6 cellular contexts compared by ENCODE assay signal in genomic region chr19:38386968-38387549, GRCh38. TPM values are rescaled to one million over a fixed set of nuclear protein-coding genes. Genes with fewer than 3 reads are reported as not detected.
DNase-seq lines count a peak whose midpoint lies in the region; ATAC-seq, FAIRE-seq and TF ChIP-seq lines count a peak whose summit lies in the region.

No MANE protein-coding gene starts in this region.

- H3K9me3 ChIP-seq in OCI-LY3 (ENCODE audit: insufficient read depth, low read length) (no peaks in the 10 kb centered on the region), endothelial cell of umbilical vein (replicated peaks; ENCODE audit: control insufficient read depth, insufficient read depth, low read length) (no peaks in the 10 kb centered on the region), smooth muscle cell (replicated peaks; ENCODE audit: low read depth) (no peaks in the 10 kb centered on the region)

- H3K9ac ChIP-seq in OCI-LY3 (ENCODE audit: low read length) (no peak overlapping the region), endothelial cell of umbilical vein (replicated peaks; ENCODE audit: extremely low read depth, insufficient read depth, low read length) (no peak overlapping the region), smooth muscle cell (ENCODE audit: low read depth) (no peak overlapping the region)

- POLR2A ChIA-PET in endothelial cell of umbilical vein (lab: Charles Lee): interaction anchor here (0.7 to 3.6 kb wide), 4 partner anchors 11 to 238 kb away, joined by 4 to 39 read pairs (median 10); partner anchors contain the start of genes FAM98C and PSMD8

- dilution Hi-C loops in endothelial cell of umbilical vein (cut with MboI; ENCODE audit: extremely low pct_ligation_motif_present, low sequenced_read_pairs): no loop called here

- peaks cover 10% of the 10 kb centered on the region for H3F3A ChIP-seq in smooth muscle cell (ENCODE audit: low read depth)

- H3K79me2 ChIP-seq in OCI-LY3 (ENCODE audit: low read length) (no peaks in the 10 kb centered on the region), endothelial cell of umbilical vein (ENCODE audit: control insufficient read depth, insufficient read depth, low read length) (peaks cover 18% of the 10 kb centered on the region), smooth muscle cell (ENCODE audit: low read depth) (no peaks in the 10 kb centered on the region)

- no peak for DNase-seq in endothelial cell of umbilical vein (ENCODE audit: low read depth, low spot score)
- no peak for DNase-seq in smooth muscle cell (lab: John Stamatoyannopoulos, UW; ENCODE audit: unreplicated experiment)
- DNase-seq in mesenteric fat pad (ENCODE audit: low spot score): no peak

- ATAC-seq in HG03045 (IDR thresholded peaks at IDR 0.05; ENCODE audit: unreplicated experiment) (no peak), GM21717 (IDR thresholded peaks at IDR 0.05; ENCODE audit: unreplicated experiment) (no peak)

- no TSS peak for BruUV-seq in endothelial cell of umbilical vein (replicated peaks; lab: Mats Ljungman, UMichigan)

- H3K36me3 ChIP-seq in OCI-LY3 (replicated peaks; ENCODE audit: low read depth, low read length) (peaks cover 36% of the 10 kb centered on the region), endothelial cell of umbilical vein (ENCODE audit: control insufficient read depth in 2 of 2, extremely low read depth in 1 of 2, insufficient read depth in 2 of 2, low read length in 2 of 2) (peaks cover 3 to 7% of the 10 kb centered on the region in 2 experiments), smooth muscle cell (ENCODE audit: low read depth) (no peaks in the 10 kb centered on the region)

- H3K27ac ChIP-seq in OCI-LY3 (ENCODE audit: low read length) (peak overlapping the region; percentile 73), endothelial cell of umbilical vein (ENCODE audit: insufficient read depth, low read depth, low read length) (no peak overlapping the region), smooth muscle cell (ENCODE audit: low read depth) (no peak overlapping the region)

- H4K20me1 ChIP-seq in OCI-LY3 (ENCODE audit: insufficient read depth, low read length): 0 out of 2 replicates have a peak, but pooled peaks cover 3% of the 10 kb centered on the region
- no peaks in the 10 kb centered on the region for H4K20me1 ChIP-seq in endothelial cell of umbilical vein (replicated peaks; ENCODE audit: control insufficient read depth, extremely low read depth, insufficient read depth, low read length)
- H4K20me1 ChIP-seq in smooth muscle cell (ENCODE audit: low read depth): peaks cover 54% of the 10 kb centered on the region

- H3K27me3 ChIP-seq in OCI-LY3 (ENCODE audit: low read depth, low read length): no peaks in the 10 kb centered on the region
- H3K27me3 ChIP-seq in endothelial cell of umbilical vein (ENCODE audit: control insufficient read depth in 2 of 2, insufficient read depth in 2 of 2, low read length in 2 of 2): no peaks in the 10 kb centered on the region
- no peaks in the 10 kb centered on the region for H3K27me3 ChIP-seq in smooth muscle cell (ENCODE audit: low read depth)

- intact Hi-C loops in endothelial cell of umbilical vein (cut with micrococcal nuclease): loop anchor here (5.0 kb wide), 1 partner anchor 155 kb away; no protein-coding TSS in a partner anchor

- CTCF ChIA-PET in endothelial cell of umbilical vein (lab: Charles Lee): interaction anchor here (0.7 to 4.7 kb wide), 10 partner anchors 9 to 485 kb away, joined by 3 to 65 read pairs (median 4); partner anchors contain the start of genes CATSPERG, FAM98C and PSMD8

- peaks cover 5% of the 10 kb centered on the region; the same call in 1 of the 2 replicates for H3K4me1 ChIP-seq in OCI-LY3 (ENCODE audit: low read length)
- peaks cover 13% of the 10 kb centered on the region for H3K4me1 ChIP-seq in endothelial cell of umbilical vein (ENCODE audit: control insufficient read depth, extremely low read depth, insufficient read depth, low read length)
- H3K4me1 ChIP-seq in smooth muscle cell (ENCODE audit: low read depth): peaks cover 4% of the 10 kb centered on the region

- 28% methylated on average over 33 of the region's 37 CpGs for WGBS in smooth muscle cell (ENCODE audit: low lambda C conversion rate)

- H3K4me2 ChIP-seq in OCI-LY3 (ENCODE audit: low read length): peak overlapping the region; percentile 88
- H3K4me2 ChIP-seq in endothelial cell of umbilical vein (ENCODE audit: insufficient read depth, low read length): no peak overlapping the region
- H3K4me2 ChIP-seq in smooth muscle cell: peak overlapping the region; percentile 95

- H3K9me1 ChIP-seq in endothelial cell of umbilical vein (replicated peaks; ENCODE audit: control insufficient read depth, extremely low read depth, insufficient read depth, low read length): no peaks in the 10 kb centered on the region

- no peak for TF ChIP-seq CTCF in OCI-LY3 (IDR thresholded peaks at IDR 0.05; ENCODE audit: low read depth, low read length)
- TF ChIP-seq CTCF in endothelial cell of umbilical vein (IDR thresholded peaks at IDR 0.05; ENCODE audit: extremely low read depth in 1 of 2, insufficient read depth in 1 of 2, low read depth in 1 of 2, low read length in 2 of 2): no peak
- TF ChIP-seq CTCF in smooth muscle cell (IDR thresholded peaks at IDR 0.05; ENCODE audit: borderline replicate concordance, insufficient read depth, poor library complexity, severe bottlenecking): no peak

- H3K4me3 ChIP-seq in OCI-LY3 (ENCODE audit: low read length): peak overlapping the region; percentile 86
- peak overlapping the region in 1 of 3 experiments; percentile 78 for H3K4me3 ChIP-seq in endothelial cell of umbilical vein (replicated peaks in 1 of 3; ENCODE audit: insufficient read depth in 1 of 3, low read depth in 1 of 3, low read length in 3 of 3)
- H3K4me3 ChIP-seq in smooth muscle cell: peak overlapping the region; percentile 71

- H2AFZ ChIP-seq in OCI-LY3 (ENCODE audit: low read depth, low read length) (no peak overlapping the region), endothelial cell of umbilical vein (ENCODE audit: low read depth, low read length) (no peak overlapping the region), smooth muscle cell (ENCODE audit: low read depth) (no peak overlapping the region)

- no peak for TF ChIP-seq POLR2A in endothelial cell of umbilical vein (IDR thresholded peaks at IDR 0.05; ENCODE audit: low read depth, low read length)

- no peak for FAIRE-seq in endothelial cell of umbilical vein (lab: Jason Lieb, UNC)

RNA-seq across cellular contexts. Expression of gene GGN, which starts 0.8 kb away (rescaled TPM):
- total RNA-seq in endothelial cell of umbilical vein (0.88 and 1.5 TPM in 2 replicates), smooth muscle cell (2.1 TPM in 1 of 2 replicates, not detected in the other), mesenteric fat pad (1.0 TPM)
- polyA plus RNA-seq in endothelial cell of umbilical vein (0.39 and 0.73 TPM in 2 replicates), smooth muscle cell (1.00 and 2.2 TPM in 2 replicates)
- polyA plus RNA-seq in endothelial cell of umbilical vein (2011; cell fraction: cytosol; rRNA removed): 0.17 and 0.25 TPM in 2 replicates
- polyA plus RNA-seq in endothelial cell of umbilical vein (2011; cell fraction: nucleus; rRNA removed): 0.32 and 0.36 TPM in 2 replicates
- 1.8 and 1.9 TPM in 2 replicates for polyA plus RNA-seq in endothelial cell of umbilical vein (2012)
- polyA minus RNA-seq in endothelial cell of umbilical vein: not detected in 2 replicates
- polyA minus RNA-seq in endothelial cell of umbilical vein (2011; cell fraction: cytosol; rRNA and poly(A)+ RNA removed): not detected
- 0.29 TPM in 1 of 2 replicates, not detected in the other for polyA minus RNA-seq in endothelial cell of umbilical vein (2011; cell fraction: nucleus; rRNA and poly(A)+ RNA removed)

RNA-seq across cellular contexts. Expression of gene SPRED3, which starts 1.4 kb away (rescaled TPM):
- total RNA-seq in endothelial cell of umbilical vein (13.5 and 15.7 TPM in 2 replicates), smooth muscle cell (1.7 and 3.0 TPM in 2 replicates), mesenteric fat pad (2.2 TPM)
- polyA plus RNA-seq in endothelial cell of umbilical vein (5.7 and 7.0 TPM in 2 replicates), smooth muscle cell (1.8 and 2.8 TPM in 2 replicates)
- polyA plus RNA-seq in endothelial cell of umbilical vein (2011; cell fraction: cytosol; rRNA removed): 5.0 and 6.1 TPM in 2 replicates
- 20.2 and 21.0 TPM in 2 replicates for polyA plus RNA-seq in endothelial cell of umbilical vein (2011; cell fraction: nucleus; rRNA removed)
- 13.2 and 15.7 TPM in 2 replicates for polyA plus RNA-seq in endothelial cell of umbilical vein (2012)
- polyA minus RNA-seq in endothelial cell of umbilical vein: 5.6 and 7.1 TPM in 2 replicates
- polyA minus RNA-seq in endothelial cell of umbilical vein (2011; cell fraction: cytosol; rRNA and poly(A)+ RNA removed): 0.20 TPM
- polyA minus RNA-seq in endothelial cell of umbilical vein (2011; cell fraction: nucleus; rRNA and poly(A)+ RNA removed): 11.7 and 12.0 TPM in 2 replicates

RNA-seq across cellular contexts. Expression of gene PSMD8, which starts 12.7 kb away (rescaled TPM):
- total RNA-seq in endothelial cell of umbilical vein (203 and 215 TPM in 2 replicates), smooth muscle cell (279 and 377 TPM in 2 replicates), mesenteric fat pad (288 TPM)
- polyA plus RNA-seq in endothelial cell of umbilical vein (543 and 714 TPM in 2 replicates), smooth muscle cell (387 and 404 TPM in 2 replicates)
- 460 and 462 TPM in 2 replicates for polyA plus RNA-seq in endothelial cell of umbilical vein (2011; cell fraction: cytosol; rRNA removed)
- 162 and 183 TPM in 2 replicates for polyA plus RNA-seq in endothelial cell of umbilical vein (2011; cell fraction: nucleus; rRNA removed)
- polyA plus RNA-seq in endothelial cell of umbilical vein (2012): 245 and 272 TPM in 2 replicates
- polyA minus RNA-seq in endothelial cell of umbilical vein: 310 and 321 TPM in 2 replicates
- 81.4 TPM for polyA minus RNA-seq in endothelial cell of umbilical vein (2011; cell fraction: cytosol; rRNA and poly(A)+ RNA removed)
- polyA minus RNA-seq in endothelial cell of umbilical vein (2011; cell fraction: nucleus; rRNA and poly(A)+ RNA removed): 52.3 and 55.7 TPM in 2 replicates

RNA-seq across cellular contexts. Expression of gene FAM98C, which starts 15.8 kb away (rescaled TPM):
- total RNA-seq in endothelial cell of umbilical vein: 13.0 and 15.4 TPM in 2 replicates
- polyA plus RNA-seq in endothelial cell of umbilical vein: 12.6 and 16.5 TPM in 2 replicates
- polyA plus RNA-seq in endothelial cell of umbilical vein (2011; cell fraction: cytosol; rRNA removed): 6.0 and 11.0 TPM in 2 replicates
- 22.4 and 24.8 TPM in 2 replicates for polyA plus RNA-seq in endothelial cell of umbilical vein (2011; cell fraction: nucleus; rRNA removed)
- polyA plus RNA-seq in endothelial cell of umbilical vein (2012): 10.0 and 11.3 TPM in 2 replicates
- 2.5 and 4.1 TPM in 2 replicates for polyA minus RNA-seq in endothelial cell of umbilical vein
- 5.7 TPM for polyA minus RNA-seq in endothelial cell of umbilical vein (2011; cell fraction: cytosol; rRNA and poly(A)+ RNA removed)
- polyA minus RNA-seq in endothelial cell of umbilical vein (2011; cell fraction: nucleus; rRNA and poly(A)+ RNA removed): 3.5 and 5.0 TPM in 2 replicates
- 7.5 and 8.5 TPM in 2 replicates for total RNA-seq in smooth muscle cell
- 15.9 and 26.1 TPM in 2 replicates for polyA plus RNA-seq in smooth muscle cell
- 11.8 TPM for total RNA-seq in mesenteric fat pad

RNA-seq across cellular contexts. Expression of gene RASGRP4, which starts 39.0 kb away (rescaled TPM):
- total RNA-seq in endothelial cell of umbilical vein: not detected in 2 replicates
- not detected in 2 replicates for polyA plus RNA-seq in endothelial cell of umbilical vein
- polyA plus RNA-seq in endothelial cell of umbilical vein (2011; cell fraction: cytosol; rRNA removed): not detected in 2 replicates
- polyA plus RNA-seq in endothelial cell of umbilical vein (2011; cell fraction: nucleus; rRNA removed): not detected in 2 replicates
- polyA plus RNA-seq in endothelial cell of umbilical vein (2012): not detected in 2 replicates
- 0.46 and 0.91 TPM in 2 replicates for polyA minus RNA-seq in endothelial cell of umbilical vein
- polyA minus RNA-seq in endothelial cell of umbilical vein (2011; cell fraction: cytosol; rRNA and poly(A)+ RNA removed): not detected
- polyA minus RNA-seq in endothelial cell of umbilical vein (2011; cell fraction: nucleus; rRNA and poly(A)+ RNA removed): not detected in 2 replicates
- not detected in 2 replicates for total RNA-seq in smooth muscle cell
- not detected in 2 replicates for polyA plus RNA-seq in smooth muscle cell
- 8.4 TPM for total RNA-seq in mesenteric fat pad
